In the genomic region with DNA sequence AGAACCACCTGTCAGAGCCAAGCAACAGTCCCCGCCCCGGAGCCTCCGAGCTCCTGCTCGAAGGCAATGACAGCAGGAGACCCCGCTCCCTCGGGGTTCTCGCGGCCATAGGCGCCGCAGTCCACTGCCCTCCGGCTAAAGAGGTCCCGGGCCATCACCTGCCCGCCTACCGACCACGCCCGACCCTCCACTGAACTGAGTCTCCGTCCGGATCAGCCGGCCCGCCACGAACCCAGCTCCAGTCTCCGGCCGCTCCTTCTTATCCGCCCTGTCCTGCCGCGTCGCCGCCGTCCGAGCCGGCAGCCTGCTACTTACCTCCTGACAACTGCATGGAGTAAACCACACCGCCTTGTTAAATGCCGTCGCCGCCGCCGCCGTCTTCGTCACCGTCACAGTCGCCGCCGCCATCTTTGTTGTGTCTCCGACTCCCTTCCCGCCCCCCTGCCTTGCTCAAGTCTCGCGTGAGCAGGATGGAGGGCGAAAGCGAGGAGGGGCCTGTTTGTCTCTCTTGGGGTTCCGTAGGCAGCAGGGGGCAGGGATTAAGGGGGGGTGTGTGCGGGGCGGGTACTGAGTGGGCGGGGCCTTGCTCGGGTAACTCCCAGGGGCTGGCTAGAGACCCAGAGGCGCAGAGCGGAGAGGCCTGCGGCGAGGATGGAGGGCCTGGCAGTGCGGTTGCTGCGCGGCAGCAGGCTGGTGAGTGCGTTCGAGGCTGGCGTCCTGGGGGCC, we compare ENCODE assay signal across 8 cellular contexts. TPM values are rescaled to one million over a fixed set of nuclear protein-coding genes. Genes with fewer than 3 reads are reported as not detected.
DNase-seq lines count a peak whose midpoint lies in the region; ATAC-seq lines count a peak whose summit lies in the region.

A gene (plus strand): TSS at position 628 of the 726 bp plus-strand sequence. CDS start 24 bp downstream, at position 652.
A gene with protein sequence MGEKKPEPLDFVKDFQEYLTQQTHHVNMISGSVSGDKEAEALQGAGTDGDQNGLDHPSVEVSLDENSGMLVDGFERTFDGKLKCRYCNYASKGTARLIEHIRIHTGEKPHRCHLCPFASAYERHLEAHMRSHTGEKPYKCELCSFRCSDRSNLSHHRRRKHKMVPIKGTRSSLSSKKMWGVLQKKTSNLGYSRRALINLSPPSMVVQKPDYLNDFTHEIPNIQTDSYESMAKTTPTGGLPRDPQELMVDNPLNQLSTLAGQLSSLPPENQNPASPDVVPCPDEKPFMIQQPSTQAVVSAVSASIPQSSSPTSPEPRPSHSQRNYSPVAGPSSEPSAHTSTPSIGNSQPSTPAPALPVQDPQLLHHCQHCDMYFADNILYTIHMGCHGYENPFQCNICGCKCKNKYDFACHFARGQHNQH (minus strand): TSS at position 417 of the 726 bp plus-strand sequence. CDS start 10,170 bp downstream, outside the sequence.

- H3K9me3 Mint-ChIP-seq in memory B cell, result no peaks in the 10 kb centered on the region

- peak within 1 kb of the TSS; percentile 99 for H3K27ac Mint-ChIP-seq in memory B cell

- H3K27me3 Mint-ChIP-seq in memory B cell, result no peaks in the 10 kb centered on the region

- peak within 1 kb of the TSS; percentile 98 for H3K4me3 Mint-ChIP-seq in memory B cell

- DNase-seq in COLO829 (ENCODE audit: low spot score), result peak; percentile 99
- DNase-seq in HT-29 (ENCODE audit: low spot score), result peak; percentile 93
- peak; percentile 90 for DNase-seq in NK-92 treated with Interleukin-12 subunit alpha and Interleukin-12 subunit beta, amount 100 ng/mL, for 24 hours (lab: John Stamatoyannopoulos, UW)
- peak; percentile 96 for DNase-seq in activated CD8-positive, alpha-beta memory T cell treated with anti-CD3 and anti-CD28 coated beads for 24 hours
- DNase-seq in effector CD8-positive, alpha-beta T cell (lab: John Stamatoyannopoulos, UW), result peak; percentile 96
- peak; percentile 89 to 91 for DNase-seq in memory B cell (ENCODE audit: low spot score in 2 of 2)
- peak; percentile 93 for DNase-seq in stimulated activated CD8-positive, alpha-beta memory T cell treated with anti-CD3 and anti-CD28 coated beads, Interleukin-12 subunit alpha, Interleukin-12 subunit beta, amount 100 ng/mL, for 1 hour (ENCODE audit: low read depth)

- H3K36me3 Mint-ChIP-seq in memory B cell, result peaks cover 5% of the 10 kb centered on the region

- H3K4me1 Mint-ChIP-seq in memory B cell, result peaks cover 22% of the 10 kb centered on the region

- ATAC-seq in GM21360 (IDR thresholded peaks at IDR 0.05; ENCODE audit: unreplicated experiment) (peak; percentile 86), memory B cell (ENCODE audit: low read depth) (peak; percentile 86)

RNA-seq across cellular contexts. Expression of the first gene that starts in this region (rescaled TPM):
- total RNA-seq in HT-29 (2014; rRNA removed; shearing (Covaris generic)), result 0.73 and 0.79 TPM in 2 replicates

RNA-seq across cellular contexts. Expression of the second gene that starts in this region (rescaled TPM):
- total RNA-seq in HT-29 (2014; rRNA removed; shearing (Covaris generic)), result 1.9 and 2.0 TPM in 2 replicates

Comparison
In these comparisons a context has a peak if more than half of its experiments do, and no peak if none do; other contexts are left out.
1. Peak in every context shown above with its lines: DNase-seq and ATAC-seq.